15 cellular contexts compared by ENCODE assay signal in genomic region chr15:55253580-55253979, GRCh38. TPM values are rescaled to one million over a fixed set of nuclear protein-coding genes. Genes with fewer than 3 reads are reported as not detected.
DNase-seq lines count a peak whose midpoint lies in the region; ATAC-seq, FAIRE-seq and TF ChIP-seq lines count a peak whose summit lies in the region.
"Had no signal": no experiment of that assay in that cellular context is flagged by ENCODE, and none has a peak within 500 bp of the region (broad histone marks: within the 10 kb centered on the region; RNA-seq: fewer than 3 reads in every experiment).

No MANE protein-coding gene starts in this region.

- H3K9me3 Mint-ChIP-seq in activated CD4-positive, alpha-beta T cell treated with anti-CD3 and anti-CD28 coated beads, Interleukin-2, amount 10 ng/mL, durations not matched to agents 7 days and 5 days: peaks cover 4% of the 10 kb centered on the region
- H3K9me3 Mint-ChIP-seq in activated CD4-positive, alpha-beta memory T cell treated with anti-CD3 and anti-CD28 coated beads, Interleukin-2, amount 10 ng/mL, durations not matched to agents 7 days and 5 days: no peaks in the 10 kb centered on the region
- H3K9me3 Mint-ChIP-seq: activated B cell treated with CpG ODN at 0.5 μM for 24 hours had no signal

- no peak for TF ChIP-seq EP300 in stomach (IDR thresholded peaks at IDR 0.05)

- H3K4me3 Mint-ChIP-seq in activated CD4-positive, alpha-beta T cell treated with anti-CD3 and anti-CD28 coated beads, Interleukin-2, amount 10 ng/mL, durations not matched to agents 7 days and 5 days: no peak overlapping the region
- no peak overlapping the region for H3K4me3 Mint-ChIP-seq in activated CD4-positive, alpha-beta memory T cell treated with anti-CD3 and anti-CD28 coated beads, Interleukin-2, amount 10 ng/mL, durations not matched to agents 7 days and 5 days
- H3K4me3 Mint-ChIP-seq: activated B cell treated with CpG ODN at 0.5 μM for 24 hours had no signal

- H3K27me3 ChIP-seq in stomach: no peaks in the 10 kb centered on the region
- H3K27me3 ChIP-seq: tibial nerve had no signal

- no peak for ATAC-seq in GM19023 (IDR thresholded peaks at IDR 0.05; ENCODE audit: unreplicated experiment)
- ATAC-seq in HG02938 (IDR thresholded peaks at IDR 0.05; ENCODE audit: unreplicated experiment): no peak
- ATAC-seq: left cardiac atrium had no signal

- intact Hi-C loops in stomach (cut with DNase I; ENCODE audit: low total_unique reads): no loop called here

- no peak for DNase-seq in activated CD4-positive, alpha-beta T cell treated with anti-CD3 and anti-CD28 coated beads, Interleukin-2, amount 10 ng/mL, durations not matched to agents 7 days and 5 days
- no peak for DNase-seq in activated CD4-positive, alpha-beta T cell treated with anti-CD3 and anti-CD28 coated beads for 1 hour
- DNase-seq in activated CD4-positive, alpha-beta memory T cell treated with anti-CD3 and anti-CD28 coated beads, Interleukin-2, amount 10 ng/mL, durations not matched to agents 7 days and 5 days: no peak
- peak; percentile 75 for DNase-seq in fibroblast of the aortic adventitia (ENCODE audit: low read depth)
- no peak for DNase-seq in stomach
- DNase-seq in GM12892 (ENCODE audit: insufficient read length): no peak
- DNase-seq: activated B cell treated with CpG ODN at 0.5 μM for 24 hours; KG1; left cardiac atrium; stimulated activated CD4-positive, alpha-beta T cell treated with anti-CD3 and anti-CD28 coated beads, Interleukin-15, amount 100 ng/mL, for 24 hours had no signal

- no peaks in the 10 kb centered on the region for H3K9me3 ChIP-seq in stomach
- H3K9me3 ChIP-seq: tibial nerve had no signal

- H3K4me3 ChIP-seq in fibroblast of the aortic adventitia (ENCODE audit: low read depth, low read length) (no peak overlapping the region), stomach (no peak overlapping the region)
- H3K4me3 ChIP-seq: coronary artery, tibial nerve had no signal

- no peak for FAIRE-seq in GM12892 (lab: Jason Lieb, UNC)

- peaks cover 83% of the 10 kb centered on the region for H3K4me1 Mint-ChIP-seq in activated CD4-positive, alpha-beta T cell treated with anti-CD3 and anti-CD28 coated beads, Interleukin-2, amount 10 ng/mL, durations not matched to agents 7 days and 5 days
- H3K4me1 Mint-ChIP-seq in activated CD4-positive, alpha-beta memory T cell treated with anti-CD3 and anti-CD28 coated beads, Interleukin-2, amount 10 ng/mL, durations not matched to agents 7 days and 5 days: peaks cover 80% of the 10 kb centered on the region

- H3K36me3 Mint-ChIP-seq in activated CD4-positive, alpha-beta T cell treated with anti-CD3 and anti-CD28 coated beads, Interleukin-2, amount 10 ng/mL, durations not matched to agents 7 days and 5 days (ENCODE audit: low read depth): peaks cover 52% of the 10 kb centered on the region
- H3K36me3 Mint-ChIP-seq in activated CD4-positive, alpha-beta memory T cell treated with anti-CD3 and anti-CD28 coated beads, Interleukin-2, amount 10 ng/mL, durations not matched to agents 7 days and 5 days (ENCODE audit: low read depth): peaks cover 56% of the 10 kb centered on the region

- no peaks in the 10 kb centered on the region for H3K27me3 Mint-ChIP-seq in activated CD4-positive, alpha-beta T cell treated with anti-CD3 and anti-CD28 coated beads, Interleukin-2, amount 10 ng/mL, durations not matched to agents 7 days and 5 days
- no peaks in the 10 kb centered on the region for H3K27me3 Mint-ChIP-seq in activated CD4-positive, alpha-beta memory T cell treated with anti-CD3 and anti-CD28 coated beads, Interleukin-2, amount 10 ng/mL, durations not matched to agents 7 days and 5 days
- H3K27me3 Mint-ChIP-seq: activated B cell treated with CpG ODN at 0.5 μM for 24 hours had no signal

- H3K27ac ChIP-seq in stomach: peak overlapping the region; percentile 30 to 84 (median 64)
- H3K27ac ChIP-seq: C4-2B, coronary artery had no signal

- peaks cover 0 to 3% (median 0%) of the 10 kb centered on the region in 4 donors for H3K36me3 ChIP-seq in stomach
- H3K36me3 ChIP-seq: tibial nerve had no signal

- WGBS in stomach, 5 donors: 16 to 32% (median 20%) methylated on average over 3 of the region's 3 CpGs

- peaks cover 60 to 92% (median 71%) of the 10 kb centered on the region in 4 donors for H3K4me1 ChIP-seq in stomach

- peak overlapping the region; percentile 60 for H3K27ac Mint-ChIP-seq in activated CD4-positive, alpha-beta T cell treated with anti-CD3 and anti-CD28 coated beads, Interleukin-2, amount 10 ng/mL, durations not matched to agents 7 days and 5 days
- peak overlapping the region; percentile 53 for H3K27ac Mint-ChIP-seq in activated CD4-positive, alpha-beta memory T cell treated with anti-CD3 and anti-CD28 coated beads, Interleukin-2, amount 10 ng/mL, durations not matched to agents 7 days and 5 days
- H3K27ac Mint-ChIP-seq: activated B cell treated with CpG ODN at 0.5 μM for 24 hours had no signal

- POLR2A ChIA-PET in activated CD4-positive, alpha-beta T cell treated with anti-CD3 and anti-CD28 coated beads, Interleukin-2, amount 10 ng/mL, durations not matched to agents 7 days and 5 days (lab: Charles Lee): no interaction called here
- POLR2A ChIA-PET in activated CD4-positive, alpha-beta memory T cell treated with anti-CD3 and anti-CD28 coated beads, Interleukin-2, amount 10 ng/mL, durations not matched to agents 7 days and 5 days (lab: Charles Lee): no interaction called here

- no peak for TF ChIP-seq CTCF in fibroblast of the aortic adventitia (IDR thresholded peaks at IDR 0.05; ENCODE audit: insufficient read depth, low read length)
- TF ChIP-seq CTCF in stomach (IDR thresholded peaks at IDR 0.05): no peak

- CTCF ChIA-PET in activated CD4-positive, alpha-beta T cell treated with anti-CD3 and anti-CD28 coated beads, Interleukin-2, amount 10 ng/mL, durations not matched to agents 7 days and 5 days (lab: Charles Lee): interaction anchor here (0.7 to 1.8 kb wide), 3 partner anchors 11 to 18 kb away, joined by 4 to 6 read pairs (median 5); no protein-coding TSS in a partner anchor
- CTCF ChIA-PET in activated CD4-positive, alpha-beta memory T cell treated with anti-CD3 and anti-CD28 coated beads, Interleukin-2, amount 10 ng/mL, durations not matched to agents 7 days and 5 days (lab: Charles Lee): no interaction called here

- TF ChIP-seq POLR2A in stomach (IDR thresholded peaks at IDR 0.05) (no peak), GM12892 (IDR thresholded peaks at IDR 0.05; ENCODE audit: low read depth, low read length) (no peak)

RNA-seq across cellular contexts. Expression of gene RAB27A, which starts 36.0 kb away (rescaled TPM):
- total RNA-seq in activated CD4-positive, alpha-beta T cell treated with anti-CD3 and anti-CD28 coated beads, Interleukin-2, amount 10 ng/mL, durations not matched to agents 7 days and 5 days: 10 to 100 TPM; 63.4 to 65.8 TPM
- 10 to 100 TPM; 99.0 to 99.9 TPM for total RNA-seq in activated CD4-positive, alpha-beta memory T cell treated with anti-CD3 and anti-CD28 coated beads, Interleukin-2, amount 10 ng/mL, durations not matched to agents 7 days and 5 days
- total RNA-seq in fibroblast of the aortic adventitia (ENCODE audit: low replicate concordance) (9.9 and 27.7 TPM in 2 replicates), stomach (10 to 100 TPM in 4 of 5 donors, 1 to 10 TPM in 1; 4.3 to 78.4 (median 56.7) TPM)
- 100 to 1,000 TPM in 1 of 3 donors, 10 to 100 TPM in 2; 19.0 to 146 (median 59.5) TPM for polyA plus RNA-seq in stomach
- polyA plus RNA-seq in GM12892 (2012; ENCODE audit: missing spikeins): 28.9 TPM

RNA-seq across cellular contexts. Expression of gene RSL24D1, which starts 56.8 kb away (rescaled TPM):
- total RNA-seq in activated CD4-positive, alpha-beta T cell treated with anti-CD3 and anti-CD28 coated beads, Interleukin-2, amount 10 ng/mL, durations not matched to agents 7 days and 5 days: 10 to 100 TPM; 78.6 to 81.2 TPM
- 100 to 1,000 TPM; 107 to 111 TPM for total RNA-seq in activated CD4-positive, alpha-beta memory T cell treated with anti-CD3 and anti-CD28 coated beads, Interleukin-2, amount 10 ng/mL, durations not matched to agents 7 days and 5 days
- total RNA-seq in fibroblast of the aortic adventitia (ENCODE audit: low replicate concordance): 131 and 149 TPM in 2 replicates
- total RNA-seq in stomach: 100 to 1,000 TPM in 2 of 5 donors, 10 to 100 TPM in 3; 22.2 to 115 (median 39.4) TPM
- 100 to 1,000 TPM in 1 of 3 donors, 10 to 100 TPM in 2; 84.9 to 187 (median 90.2) TPM for polyA plus RNA-seq in stomach
- polyA plus RNA-seq in GM12892 (2012; ENCODE audit: missing spikeins): 127 TPM
